14 cellular contexts compared by ENCODE assay signal in the genomic region with DNA sequence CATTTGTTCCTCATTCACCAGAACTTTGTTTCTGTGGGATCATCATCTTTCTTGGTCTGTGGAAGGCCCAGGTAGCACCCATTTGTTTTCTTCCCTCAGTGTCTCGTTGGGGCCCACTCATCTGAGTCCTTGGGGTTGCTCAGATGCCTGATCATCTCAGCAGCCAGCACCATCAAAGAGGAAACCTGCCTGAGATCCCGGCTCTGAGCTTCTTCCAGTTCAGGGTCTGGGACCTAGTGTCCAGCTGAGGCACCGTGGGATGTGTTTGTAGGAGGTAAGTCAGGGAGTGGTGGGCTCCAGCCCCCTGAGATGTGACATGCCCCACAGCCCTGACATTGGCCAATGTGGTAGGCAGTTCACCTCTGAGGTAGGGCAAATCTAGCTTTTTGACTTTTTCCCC. TPM values are rescaled to one million over a fixed set of nuclear protein-coding genes. Genes with fewer than 3 reads are reported as not detected.
DNase-seq lines count a peak whose midpoint lies in the region; ATAC-seq and TF ChIP-seq lines count a peak whose summit lies in the region.
"Had no signal": no experiment of that assay in that cellular context is flagged by ENCODE, and none has a peak within 500 bp of the region (broad histone marks: within the 10 kb centered on the region; RNA-seq: fewer than 3 reads in every experiment).

No MANE protein-coding gene starts in this region.

- H3K27me3 ChIP-seq in upper lobe of right lung: no peaks in the 10 kb centered on the region

- POLR2A ChIA-PET in activated CD4-positive, alpha-beta memory T cell treated with anti-CD3 and anti-CD28 coated beads, Interleukin-2, amount 10 ng/mL, durations not matched to agents 7 days and 5 days (lab: Charles Lee): interaction anchor here (0.7 to 11.1 kb wide), 13 partner anchors 13 to 1280 kb away, joined by 3 to 863 read pairs (median 5); partner anchors contain the start of genes ERBIN and PIK3R1

- H3K9me3 ChIP-seq in upper lobe of right lung: no peaks in the 10 kb centered on the region

- no peaks in the 10 kb centered on the region for H3K9me3 Mint-ChIP-seq in activated T-cell treated with anti-CD3 and anti-CD28 coated beads, Interleukin-2, amount 50 U/mL, for 4 hours
- H3K9me3 Mint-ChIP-seq in activated CD4-positive, alpha-beta memory T cell treated with anti-CD3 and anti-CD28 coated beads, Interleukin-2, amount 10 ng/mL, durations not matched to agents 7 days and 5 days: peaks cover under 1% of the 10 kb centered on the region
- H3K9me3 Mint-ChIP-seq in immature natural killer cell: peaks cover 0 to 3% (median 0%) of the 10 kb centered on the region in 6 donors

- no peak for TF ChIP-seq CTCF in upper lobe of right lung (IDR thresholded peaks at IDR 0.05)

- DNase-seq in activated T-cell treated with anti-CD3 and anti-CD28 coated beads, Interleukin-2, amount 50 U/mL, for 4 hours: no peak
- DNase-seq in activated T-cell treated with anti-CD3 and anti-CD28 coated beads for 4 hours (no peak), immature natural killer cell (no peak), upper lobe of right lung (no peak), amygdala (lab: John Stamatoyannopoulos, UW) (no peak), DMS153 (lab: John Stamatoyannopoulos, UW) (no peak), NCI-H1048 (lab: John Stamatoyannopoulos, UW) (no peak)
- no peak for DNase-seq in activated CD4-positive, alpha-beta memory T cell treated with anti-CD3 and anti-CD28 coated beads, Interleukin-2, amount 10 ng/mL, durations not matched to agents 7 days and 5 days
- DNase-seq: islet precursor cell, NCI-H1105 treated with DMSO at 0.1 percent for 48 hours, NCI-H526 treated with DMSO at 0.1 percent for 48 hours, SW 1271 had no signal

- H3K4me3 ChIP-seq in upper lobe of right lung: no peak overlapping the region

- H3K4me3 Mint-ChIP-seq in activated T-cell treated with anti-CD3 and anti-CD28 coated beads, Interleukin-2, amount 50 U/mL, for 4 hours: peak overlapping the region; percentile 33
- no peak overlapping the region for H3K4me3 Mint-ChIP-seq in activated CD4-positive, alpha-beta memory T cell treated with anti-CD3 and anti-CD28 coated beads, Interleukin-2, amount 10 ng/mL, durations not matched to agents 7 days and 5 days
- H3K4me3 Mint-ChIP-seq in immature natural killer cell: peak overlapping the region; percentile 15 to 76 (median 63)

- H3K36me3 ChIP-seq in upper lobe of right lung: no peaks in the 10 kb centered on the region

- peak overlapping the region; percentile 90 for H3K27ac Mint-ChIP-seq in activated CD4-positive, alpha-beta memory T cell treated with anti-CD3 and anti-CD28 coated beads, Interleukin-2, amount 10 ng/mL, durations not matched to agents 7 days and 5 days
- H3K27ac Mint-ChIP-seq in immature natural killer cell: peak overlapping the region; percentile 76 to 94 (median 81)

- peaks cover 82% of the 10 kb centered on the region for H3K4me1 Mint-ChIP-seq in activated T-cell treated with anti-CD3 and anti-CD28 coated beads, Interleukin-2, amount 50 U/mL, for 4 hours (ENCODE audit: low read depth)
- H3K4me1 Mint-ChIP-seq in activated CD4-positive, alpha-beta memory T cell treated with anti-CD3 and anti-CD28 coated beads, Interleukin-2, amount 10 ng/mL, durations not matched to agents 7 days and 5 days: peaks cover 88% of the 10 kb centered on the region
- peaks cover 52 to 85% of the 10 kb centered on the region in 2 donors for H3K4me1 Mint-ChIP-seq in immature natural killer cell

- no peak for ATAC-seq in activated T-cell treated with anti-CD3 and anti-CD28 coated beads, Interleukin-2, amount 50 U/mL, for 4 hours
- ATAC-seq in upper lobe of right lung: no peak

- peaks cover 21% of the 10 kb centered on the region for H3K4me1 ChIP-seq in upper lobe of right lung

- no peaks in the 10 kb centered on the region for H3K27me3 Mint-ChIP-seq in activated T-cell treated with anti-CD3 and anti-CD28 coated beads, Interleukin-2, amount 50 U/mL, for 4 hours (ENCODE audit: low read depth)
- no peaks in the 10 kb centered on the region for H3K27me3 Mint-ChIP-seq in activated CD4-positive, alpha-beta memory T cell treated with anti-CD3 and anti-CD28 coated beads, Interleukin-2, amount 10 ng/mL, durations not matched to agents 7 days and 5 days
- H3K27me3 Mint-ChIP-seq in immature natural killer cell (ENCODE audit: low read depth in 3 of 3): peaks cover 2 to 5% (median 2%) of the 10 kb centered on the region in 3 donors

- CTCF ChIA-PET in activated CD4-positive, alpha-beta memory T cell treated with anti-CD3 and anti-CD28 coated beads, Interleukin-2, amount 10 ng/mL, durations not matched to agents 7 days and 5 days (lab: Charles Lee): interaction anchor here (0.6 to 16.6 kb wide), 6 partner anchors 15 to 384 kb away, joined by 3 to 519 read pairs (median 4); no protein-coding TSS in a partner anchor

- intact Hi-C loops in upper lobe of right lung (cut with DNase I): no loop called here

- H3K36me3 Mint-ChIP-seq in activated T-cell treated with anti-CD3 and anti-CD28 coated beads, Interleukin-2, amount 50 U/mL, for 4 hours (ENCODE audit: insufficient read depth): no peaks in the 10 kb centered on the region
- H3K36me3 Mint-ChIP-seq in activated CD4-positive, alpha-beta memory T cell treated with anti-CD3 and anti-CD28 coated beads, Interleukin-2, amount 10 ng/mL, durations not matched to agents 7 days and 5 days (ENCODE audit: low read depth): peaks cover 24% of the 10 kb centered on the region
- no peaks in the 10 kb centered on the region for H3K36me3 Mint-ChIP-seq in immature natural killer cell

- peak overlapping the region; percentile 6 for H3K27ac ChIP-seq in upper lobe of right lung

RNA-seq across cellular contexts. Expression of gene CD180, which starts 9.4 kb away (rescaled TPM):
- under 1 TPM; 0.03 to 0.46 (median 0.05) TPM for total RNA-seq in activated T-cell treated with anti-CD3 and anti-CD28 coated beads, Interleukin-2, amount 50 U/mL, for 4 hours
- total RNA-seq in activated CD4-positive, alpha-beta memory T cell treated with anti-CD3 and anti-CD28 coated beads, Interleukin-2, amount 10 ng/mL, durations not matched to agents 7 days and 5 days: under 1 TPM; 0.75 to 0.88 TPM
- polyA plus RNA-seq in immature natural killer cell: 1 to 10 TPM in 1 of 3 donors, under 1 TPM in 2; 0.52 to 1.7 (median 0.63) TPM
- total RNA-seq in upper lobe of right lung: 3.0 TPM
- total RNA-seq: fibroblast of villous mesenchyme had no signal
- polyA plus RNA-seq: AG04450 had no signal
